26 cellular contexts compared by ENCODE assay signal in the genomic region with DNA sequence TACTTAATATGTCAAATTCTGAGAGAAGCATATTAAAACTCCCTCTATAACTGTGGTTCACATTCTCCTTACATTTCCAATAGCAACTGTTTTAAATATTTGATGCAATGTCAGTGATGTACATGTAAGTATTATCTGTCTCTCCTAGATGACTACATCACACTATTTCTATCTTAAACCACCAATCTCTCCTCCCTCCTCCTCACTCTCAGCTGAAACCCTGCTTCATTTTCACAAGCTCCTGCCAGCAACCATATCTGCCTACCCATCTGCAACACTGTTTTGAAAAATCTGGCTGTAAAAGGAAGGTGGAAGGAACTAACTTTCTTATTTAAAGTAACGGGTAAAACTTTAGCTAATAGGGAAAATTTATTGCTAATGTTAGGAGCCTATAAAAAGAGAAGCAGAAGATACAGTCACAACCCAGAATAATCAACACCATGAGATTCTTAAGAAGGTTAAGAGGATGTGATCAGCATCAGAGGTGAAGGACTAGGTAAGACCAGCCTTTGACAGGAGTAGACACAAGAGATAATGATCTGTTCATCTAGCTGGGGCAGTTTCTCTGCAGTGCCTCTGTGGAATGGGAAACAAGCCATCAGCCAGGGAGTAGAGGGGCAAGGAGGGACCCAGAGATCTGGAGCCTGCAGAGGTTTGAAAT. TPM values are rescaled to one million over a fixed set of nuclear protein-coding genes. Genes with fewer than 3 reads are reported as not detected.
DNase-seq lines count a peak whose midpoint lies in the region; ATAC-seq, FAIRE-seq and TF ChIP-seq lines count a peak whose summit lies in the region.
"Had no signal": no experiment of that assay in that cellular context is flagged by ENCODE, and none has a peak within 500 bp of the region (broad histone marks: within the 10 kb centered on the region; RNA-seq: fewer than 3 reads in every experiment).

No MANE protein-coding gene starts in this region.

- ATAC-seq in GM12878: 0 out of 3 replicates have a peak, but pooled peaks have one; percentile 28
- peak; percentile 55 for ATAC-seq in stimulated activated naive CD8-positive, alpha-beta T cell treated with anti-CD3 and anti-CD28 coated beads, Interleukin-15, Interleukin-2, amounts not matched to agents 100 U/mL and 50 U/mL, for 24 hours
- no peak for ATAC-seq in GM21390 (IDR thresholded peaks at IDR 0.05; ENCODE audit: unreplicated experiment)
- no peak for ATAC-seq in HG03039 (IDR thresholded peaks at IDR 0.05; ENCODE audit: unreplicated experiment)
- ATAC-seq: HepG2, K562 had no signal

- no TSS peak for BruUV-seq in GM12878 (replicated peaks; lab: Mats Ljungman, UMichigan)

- H2AFZ ChIP-seq in OCI-LY3 (ENCODE audit: low read depth, low read length) (no peak overlapping the region), GM12878 (ENCODE audit: control insufficient read depth, low read depth, low read length) (no peak overlapping the region)
- H2AFZ ChIP-seq: GM23248 had no signal

- H3K4me1 Mint-ChIP-seq in activated CD4-positive, alpha-beta memory T cell treated with anti-CD3 and anti-CD28 coated beads for 36 hours (ENCODE audit: low read depth): no peaks in the 10 kb centered on the region
- peaks cover 2% of the 10 kb centered on the region for H3K4me1 Mint-ChIP-seq in activated CD4-positive, alpha-beta memory T cell treated with anti-CD3 and anti-CD28 coated beads, Interleukin-2, amount 10 ng/mL, durations not matched to agents 7 days and 5 days
- H3K4me1 Mint-ChIP-seq: CD8-positive, alpha-beta memory T cell had no signal

- no peak overlapping the region for H3K9ac ChIP-seq in OCI-LY3 (ENCODE audit: low read length)
- H3K9ac ChIP-seq in GM12878 (ENCODE audit: control insufficient read depth, insufficient read depth, low read length): no peak overlapping the region
- H3K9ac ChIP-seq: GM23248 had no signal

- H3K4me1 ChIP-seq in OCI-LY3 (ENCODE audit: low read length) (peaks cover 22% of the 10 kb centered on the region), GM12878 (ENCODE audit: control insufficient read depth, insufficient read depth, low read length) (peaks cover 9% of the 10 kb centered on the region)

- H3K4me3 ChIP-seq in OCI-LY3 (ENCODE audit: low read length) (no peak overlapping the region), GM12878 (no peak overlapping the region)
- H3K4me3 ChIP-seq: GM23248, HAP-1, K562, MG63 had no signal

- intact Hi-C loops in activated CD4-positive, alpha-beta memory T cell treated with anti-CD3 and anti-CD28 coated beads for 36 hours (cut with micrococcal nuclease): no loop called here
- intact Hi-C loops in GM12878 (cut with micrococcal nuclease; ENCODE audit: unreplicated experiment): no loop called here

- TF ChIP-seq CTCF in OCI-LY3 (IDR thresholded peaks at IDR 0.05; ENCODE audit: low read depth, low read length) (no peak), GM12878 (IDR thresholded peaks at IDR 0.05 in 2 of 3, conservative IDR thresholded peaks at IDR 0.05 in 1 of 3; ENCODE audit: control insufficient read depth in 2 of 3, extremely low read depth in 1 of 3, insufficient read depth in 1 of 3, low read depth in 3 of 3, low read length in 3 of 3) (no peak)

- H3K27me3 Mint-ChIP-seq in activated CD4-positive, alpha-beta memory T cell treated with anti-CD3 and anti-CD28 coated beads for 36 hours: peaks cover 4% of the 10 kb centered on the region
- H3K27me3 Mint-ChIP-seq in activated CD4-positive, alpha-beta memory T cell treated with anti-CD3 and anti-CD28 coated beads, Interleukin-2, amount 10 ng/mL, durations not matched to agents 7 days and 5 days: peaks cover 7% of the 10 kb centered on the region

- H3K9me3 ChIP-seq in OCI-LY3 (ENCODE audit: insufficient read depth, low read length): no peaks in the 10 kb centered on the region
- H3K9me3 ChIP-seq in GM12878 (replicated peaks; ENCODE audit: control insufficient read depth, insufficient read depth, low read length): no peaks in the 10 kb centered on the region; the same call in 2 of the 3 replicates
- H3K9me3 ChIP-seq: HAP-1, MG63 had no signal

- CTCF ChIA-PET in activated CD4-positive, alpha-beta memory T cell treated with anti-CD3 and anti-CD28 coated beads for 36 hours (lab: Charles Lee): interaction anchor here (0.8 kb wide), 1 partner anchor 186 kb away, joined by 3 read pairs; no protein-coding TSS in a partner anchor
- CTCF ChIA-PET in activated CD4-positive, alpha-beta memory T cell treated with anti-CD3 and anti-CD28 coated beads, Interleukin-2, amount 10 ng/mL, durations not matched to agents 7 days and 5 days (lab: Charles Lee): no interaction called here
- CTCF ChIA-PET in GM12878 (lab: Yijun Ruan, JAX): no interaction called here

- H4K20me1 ChIP-seq in OCI-LY3 (ENCODE audit: insufficient read depth, low read length) (no peaks in the 10 kb centered on the region), GM12878 (ENCODE audit: control insufficient read depth, insufficient read depth) (no peaks in the 10 kb centered on the region)

- no peaks in the 10 kb centered on the region for H3K27me3 ChIP-seq in OCI-LY3 (ENCODE audit: low read depth, low read length)
- H3K27me3 ChIP-seq in GM12878 (replicated peaks in 1 of 2; ENCODE audit: control insufficient read depth in 2 of 2, insufficient read depth in 2 of 2, low read length in 1 of 2): no peaks in the 10 kb centered on the region
- H3K27me3 ChIP-seq: MG63 had no signal

- no peak for TF ChIP-seq RAD21 in GM12878 (IDR thresholded peaks at IDR 0.05; ENCODE audit: insufficient read depth, low read depth, low read length)

- H3K27ac Mint-ChIP-seq in activated CD4-positive, alpha-beta memory T cell treated with anti-CD3 and anti-CD28 coated beads for 36 hours: no peak overlapping the region
- H3K27ac Mint-ChIP-seq in activated CD4-positive, alpha-beta memory T cell treated with anti-CD3 and anti-CD28 coated beads, Interleukin-2, amount 10 ng/mL, durations not matched to agents 7 days and 5 days: no peak overlapping the region
- H3K27ac Mint-ChIP-seq: CD8-positive, alpha-beta memory T cell had no signal

- in situ Hi-C loops in GM12878 (cut with MboI): no loop called here

- H3K4me2 ChIP-seq in OCI-LY3 (ENCODE audit: low read length) (peak overlapping the region; percentile 32), GM12878 (ENCODE audit: control insufficient read depth, insufficient read depth) (no peak overlapping the region)

- RAD21 ChIA-PET in GM12878 (lab: Charles Lee; ENCODE audit: unreplicated experiment): no interaction called here

- FAIRE-seq in GM12878 (lab: Jason Lieb, UNC): peak; percentile 62
- FAIRE-seq: GM19239, HepG2, K562 had no signal

- H3K36me3 ChIP-seq in OCI-LY3 (replicated peaks; ENCODE audit: low read depth, low read length): no peaks in the 10 kb centered on the region
- H3K36me3 ChIP-seq in GM12878 (ENCODE audit: control insufficient read depth in 2 of 2, insufficient read depth in 2 of 2, low read length in 1 of 2): no peaks in the 10 kb centered on the region

- POLR2A ChIA-PET in activated CD4-positive, alpha-beta memory T cell treated with anti-CD3 and anti-CD28 coated beads for 36 hours (lab: Charles Lee): no interaction called here
- POLR2A ChIA-PET in activated CD4-positive, alpha-beta memory T cell treated with anti-CD3 and anti-CD28 coated beads, Interleukin-2, amount 10 ng/mL, durations not matched to agents 7 days and 5 days (lab: Charles Lee): no interaction called here
- POLR2A ChIA-PET in GM12878 (lab: Charles Lee): no interaction called here

- no peaks in the 10 kb centered on the region for H3K79me2 ChIP-seq in OCI-LY3 (ENCODE audit: low read length)
- no peaks in the 10 kb centered on the region for H3K79me2 ChIP-seq in GM12878 (ENCODE audit: control insufficient read depth, insufficient read depth, low read length)

- no peaks in the 10 kb centered on the region for H3K9me3 Mint-ChIP-seq in activated CD4-positive, alpha-beta memory T cell treated with anti-CD3 and anti-CD28 coated beads for 36 hours
- H3K9me3 Mint-ChIP-seq in activated CD4-positive, alpha-beta memory T cell treated with anti-CD3 and anti-CD28 coated beads, Interleukin-2, amount 10 ng/mL, durations not matched to agents 7 days and 5 days: no peaks in the 10 kb centered on the region
- H3K9me3 Mint-ChIP-seq: CD8-positive, alpha-beta memory T cell had no signal

- peak; percentile 11 for DNase-seq in activated CD4-positive, alpha-beta memory T cell treated with anti-CD3 and anti-CD28 coated beads for 36 hours
- DNase-seq in activated CD4-positive, alpha-beta memory T cell treated with anti-CD3 and anti-CD28 coated beads, Interleukin-2, amount 10 ng/mL, durations not matched to agents 7 days and 5 days: no peak
- no peak for DNase-seq in GM12878 (ENCODE audit: low read depth, low spot score)
- DNase-seq in stimulated activated naive CD8-positive, alpha-beta T cell treated with anti-CD3 and anti-CD28 coated beads, Interleukin-15, Interleukin-2, amounts not matched to agents 100 U/mL and 50 U/mL, for 24 hours: no peak
- no peak for DNase-seq in GOT3 (lab: John Stamatoyannopoulos, UW)
- DNase-seq: 8988T; Calu3; CD8-positive, alpha-beta memory T cell; DMS153; MG63; NCI-H1417; NCI-H1694 treated with DMSO at 0.1 percent for 48 hours; NCI-H446 treated with DMSO at 0.1 percent for 48 hours; NCI-H526 treated with DMSO at 0.1 percent for 48 hours; SHP77 treated with DMSO at 0.1 percent for 48 hours had no signal

- TF ChIP-seq POLR2A in GM12878 (IDR thresholded peaks at IDR 0.05; ENCODE audit: low read depth, low read length): no peak

- no peak overlapping the region for H3K4me3 Mint-ChIP-seq in activated CD4-positive, alpha-beta memory T cell treated with anti-CD3 and anti-CD28 coated beads for 36 hours
- H3K4me3 Mint-ChIP-seq in activated CD4-positive, alpha-beta memory T cell treated with anti-CD3 and anti-CD28 coated beads, Interleukin-2, amount 10 ng/mL, durations not matched to agents 7 days and 5 days: no peak overlapping the region
- H3K4me3 Mint-ChIP-seq: CD8-positive, alpha-beta memory T cell had no signal

- SMC1A ChIA-PET in GM12878 (lab: Charles Lee; ENCODE audit: uncharacterized antibody, unreplicated experiment): no interaction called here

- 6% methylated on average over 1 of the region's 1 CpG for WGBS in GM12878 (ENCODE audit: insufficient coverage, insufficient replicate concordance, low lambda C conversion rate, missing lambda C conversion rate)

- peak overlapping the region; percentile 35 for H3K27ac ChIP-seq in OCI-LY3 (ENCODE audit: low read length)
- H3K27ac ChIP-seq in GM12878 (ENCODE audit: control insufficient read depth, insufficient read depth): no peak overlapping the region
- H3K27ac ChIP-seq: C4-2B, GM23248, HL-60, RWPE1 had no signal

- no peak for TF ChIP-seq EP300 in GM12878 (IDR thresholded peaks at IDR 0.05; ENCODE audit: borderline replicate concordance in 1 of 2, control insufficient read depth in 1 of 2, low read depth in 2 of 2, low read length in 2 of 2)

- H3K36me3 Mint-ChIP-seq in activated CD4-positive, alpha-beta memory T cell treated with anti-CD3 and anti-CD28 coated beads for 36 hours: no peaks in the 10 kb centered on the region
- no peaks in the 10 kb centered on the region for H3K36me3 Mint-ChIP-seq in activated CD4-positive, alpha-beta memory T cell treated with anti-CD3 and anti-CD28 coated beads, Interleukin-2, amount 10 ng/mL, durations not matched to agents 7 days and 5 days (ENCODE audit: low read depth)
- H3K36me3 Mint-ChIP-seq: CD8-positive, alpha-beta memory T cell had no signal

RNA-seq across cellular contexts. Expression of a gene that starts 31.0 kb away (rescaled TPM):
- 10 to 100 TPM; 15.6 to 20.6 TPM for total RNA-seq in activated CD4-positive, alpha-beta memory T cell treated with anti-CD3 and anti-CD28 coated beads for 36 hours
- 10 to 100 TPM; 10.2 to 11.2 TPM for total RNA-seq in activated CD4-positive, alpha-beta memory T cell treated with anti-CD3 and anti-CD28 coated beads, Interleukin-2, amount 10 ng/mL, durations not matched to agents 7 days and 5 days
- total RNA-seq in GM12878 (2013; cell fraction: nucleolus; rRNA removed): 7.7 and 9.9 TPM in 2 replicates
- total RNA-seq in GM12878 (2014; rRNA removed) (0.73 and 1.3 TPM in 2 replicates), GM12878 (2014; rRNA removed; fragmentation: Illumina TruSeq; extraction: Trizol) (0.51 and 0.63 TPM in 2 replicates), GM12878 (2021) (1.3 and 2.6 TPM in 2 replicates)
- polyA plus RNA-seq in GM12878 (2011; ENCODE audit: low read depth): 6.7 TPM
- polyA plus RNA-seq in GM12878 (2011; rRNA removed) (4.1 and 4.7 TPM in 2 replicates), GM12878 (2014; fragmentation: Illumina TruSeq; extraction: Trizol) (0.78 and 1.3 TPM in 2 replicates), GM12878 (2014; fragmentation: Nextera tagmentation; extraction: Ambion mirVana) (under 1 TPM; 0.33 to 0.55 TPM), GM12878 (2014; rRNA removed) (0.73 and 1.6 TPM in 2 replicates), GM12878 (2016; fragmentation: Nextera tagmentation; extraction: Ambion mirVana) (1 to 10 TPM; 2.7 to 7.1 TPM)
- 4.0 and 4.8 TPM in 2 replicates for polyA plus RNA-seq in GM12878 (2011; cell fraction: cytosol; rRNA removed)
- 5.7 and 6.5 TPM in 2 replicates for polyA plus RNA-seq in GM12878 (2011; cell fraction: nucleus; rRNA removed)
- polyA plus RNA-seq in GM12878 (2012): 8.2 and 8.4 TPM in 2 replicates
- 7.4 and 10.4 TPM in 2 replicates for polyA minus RNA-seq in GM12878 (2011; rRNA and poly(A)+ RNA removed)
- 4.7 and 4.8 TPM in 2 replicates for polyA minus RNA-seq in GM12878 (2011; cell fraction: cytosol; rRNA and poly(A)+ RNA removed)
- 4.2 and 10.5 TPM in 2 replicates for polyA minus RNA-seq in GM12878 (2011; cell fraction: nucleus; rRNA and poly(A)+ RNA removed)

Comparison
In these comparisons a context has a peak if more than half of its experiments do, and no peak if none do; other contexts are left out.
1. ATAC-seq: peak in GM12878 (single experiment) and stimulated activated naive CD8-positive, alpha-beta T cell treated with anti-CD3 and anti-CD28 coated beads, Interleukin-15, Interleukin-2, amounts not matched to agents 100 U/mL and 50 U/mL, for 24 hours (single experiment); none in GM21390 (single experiment) and HG03039 (single experiment).